ENCODE assay signal across 25 cellular contexts in genomic region chr11:6542727-6543126, GRCh38. TPM values are rescaled to one million over a fixed set of nuclear protein-coding genes. Genes with fewer than 3 reads are reported as not detected.
DNase-seq lines count a peak whose midpoint lies in the region; ATAC-seq, FAIRE-seq and TF ChIP-seq lines count a peak whose summit lies in the region.
"Had no signal": no experiment of that assay in that cellular context is flagged by ENCODE, and none has a peak within 500 bp of the region (broad histone marks: within the 10 kb centered on the region; RNA-seq: fewer than 3 reads in every experiment).

No MANE protein-coding gene starts in this region.

- POLR2A ChIA-PET in activated CD8-positive, alpha-beta T cell treated with anti-CD3 and anti-CD28 coated beads, Interleukin-2, amount 10 ng/mL, durations not matched to agents 7 days and 5 days (lab: Charles Lee): no interaction called here

- H3K9me3 Mint-ChIP-seq in natural killer cell: no peaks in the 10 kb centered on the region
- no peaks in the 10 kb centered on the region for H3K9me3 Mint-ChIP-seq in natural killer cell treated with Interleukin-12 subunit alpha and Interleukin-12 subunit beta and Interleukin-15 and Interleukin-18, amount 100 ng/mL, for 72 hours
- H3K9me3 Mint-ChIP-seq in activated CD8-positive, alpha-beta T cell treated with anti-CD3 and anti-CD28 coated beads, Interleukin-2, amount 10 ng/mL, durations not matched to agents 7 days and 5 days (ENCODE audit: insufficient read depth): no peaks in the 10 kb centered on the region
- H3K9me3 Mint-ChIP-seq: CD4-positive, alpha-beta T cell had no signal

- H3K36me3 Mint-ChIP-seq in natural killer cell: no peaks in the 10 kb centered on the region
- H3K36me3 Mint-ChIP-seq in natural killer cell treated with Interleukin-12 subunit alpha and Interleukin-12 subunit beta and Interleukin-15 and Interleukin-18, amount 100 ng/mL, for 72 hours: no peaks in the 10 kb centered on the region
- peaks cover 7% of the 10 kb centered on the region for H3K36me3 Mint-ChIP-seq in activated CD8-positive, alpha-beta T cell treated with anti-CD3 and anti-CD28 coated beads, Interleukin-2, amount 10 ng/mL, durations not matched to agents 7 days and 5 days (ENCODE audit: low read depth)

- FAIRE-seq in frontal cortex (lab: Jason Lieb, UNC): no peak
- FAIRE-seq: GM12892, RCC 7860 had no signal

- no peak for DNase-seq in natural killer cell
- DNase-seq in natural killer cell treated with Interleukin-12 subunit alpha and Interleukin-12 subunit beta and Interleukin-15 and Interleukin-18, amount 100 ng/mL, for 72 hours (ENCODE audit: low spot score): no peak
- DNase-seq in activated CD8-positive, alpha-beta T cell treated with anti-CD3 and anti-CD28 coated beads, Interleukin-2, amount 10 ng/mL, durations not matched to agents 7 days and 5 days: no peak
- peak; percentile 13 for DNase-seq in islet precursor cell
- no peak for DNase-seq in frontal cortex (ENCODE audit: low spot score in 2 of 2)
- DNase-seq: CD4-positive, alpha-beta T cell; DMS 273 treated with DMSO at 0.1 percent for 48 hours; DMS79; EL; GDM1; H7; KBM-7; MV-4-11; NCI-H1105; NCI-H1436 treated with DMSO at 0.1 percent for 48 hours; NCI-H1930; NCI-H2107; NCI-H446; NCI-H524 treated with DMSO at 0.1 percent for 48 hours; NCI-H774; SIG-M5 had no signal

- no peak for ATAC-seq in natural killer cell
- ATAC-seq in natural killer cell treated with Interleukin-12 subunit alpha and Interleukin-12 subunit beta and Interleukin-15 and Interleukin-18, amount 100 ng/mL, for 72 hours: no peak
- ATAC-seq in activated CD8-positive, alpha-beta T cell treated with anti-CD3 and anti-CD28 coated beads, Interleukin-2, amount 10 ng/mL, durations not matched to agents 7 days and 5 days: no peak
- ATAC-seq in GM21526 (IDR thresholded peaks at IDR 0.05; ENCODE audit: low FRiP score, unreplicated experiment): no peak
- ATAC-seq in HG03378 (IDR thresholded peaks at IDR 0.05; ENCODE audit: unreplicated experiment): no peak

- H3K4me1 Mint-ChIP-seq in natural killer cell: peaks cover 10 to 14% of the 10 kb centered on the region in 2 donors
- H3K4me1 Mint-ChIP-seq in natural killer cell treated with Interleukin-12 subunit alpha and Interleukin-12 subunit beta and Interleukin-15 and Interleukin-18, amount 100 ng/mL, for 72 hours (ENCODE audit: low read depth in 2 of 2): peaks cover 9 to 10% of the 10 kb centered on the region in 2 donors
- peaks cover 22% of the 10 kb centered on the region for H3K4me1 Mint-ChIP-seq in activated CD8-positive, alpha-beta T cell treated with anti-CD3 and anti-CD28 coated beads, Interleukin-2, amount 10 ng/mL, durations not matched to agents 7 days and 5 days (ENCODE audit: low read depth)

- no peaks in the 10 kb centered on the region for H3K27me3 Mint-ChIP-seq in natural killer cell (ENCODE audit: low read depth in 2 of 2)
- H3K27me3 Mint-ChIP-seq in natural killer cell treated with Interleukin-12 subunit alpha and Interleukin-12 subunit beta and Interleukin-15 and Interleukin-18, amount 100 ng/mL, for 72 hours: no peaks in the 10 kb centered on the region
- no peaks in the 10 kb centered on the region for H3K27me3 Mint-ChIP-seq in activated CD8-positive, alpha-beta T cell treated with anti-CD3 and anti-CD28 coated beads, Interleukin-2, amount 10 ng/mL, durations not matched to agents 7 days and 5 days (ENCODE audit: low read depth)
- H3K27me3 Mint-ChIP-seq: CD4-positive, alpha-beta T cell had no signal

- intact Hi-C loops in natural killer cell (cut with micrococcal nuclease): no loop called here

- H3K4me3 Mint-ChIP-seq in natural killer cell: no peak overlapping the region
- no peak overlapping the region for H3K4me3 Mint-ChIP-seq in natural killer cell treated with Interleukin-12 subunit alpha and Interleukin-12 subunit beta and Interleukin-15 and Interleukin-18, amount 100 ng/mL, for 72 hours
- H3K4me3 Mint-ChIP-seq in activated CD8-positive, alpha-beta T cell treated with anti-CD3 and anti-CD28 coated beads, Interleukin-2, amount 10 ng/mL, durations not matched to agents 7 days and 5 days: peak overlapping the region; percentile 9
- H3K4me3 Mint-ChIP-seq: CD4-positive, alpha-beta T cell had no signal

- peak overlapping the region; percentile 19 to 20 for H3K27ac Mint-ChIP-seq in natural killer cell
- H3K27ac Mint-ChIP-seq in natural killer cell treated with Interleukin-12 subunit alpha and Interleukin-12 subunit beta and Interleukin-15 and Interleukin-18, amount 100 ng/mL, for 72 hours: no peak overlapping the region
- H3K27ac Mint-ChIP-seq in activated CD8-positive, alpha-beta T cell treated with anti-CD3 and anti-CD28 coated beads, Interleukin-2, amount 10 ng/mL, durations not matched to agents 7 days and 5 days: peak overlapping the region; percentile 43
- H3K27ac Mint-ChIP-seq: CD4-positive, alpha-beta T cell had no signal

- CTCF ChIA-PET in activated CD8-positive, alpha-beta T cell treated with anti-CD3 and anti-CD28 coated beads, Interleukin-2, amount 10 ng/mL, durations not matched to agents 7 days and 5 days (lab: Charles Lee): interaction anchor here (1.1 to 4.1 kb wide), 3 partner anchors 12 to 212 kb away, joined by 3 to 36 read pairs (median 4); no protein-coding TSS in a partner anchor

- TF ChIP-seq CTCF in natural killer cell (IDR thresholded peaks at IDR 0.05): no peak

RNA-seq across cellular contexts. Expression of gene DNHD1, which starts 45.6 kb away (rescaled TPM):
- 10 to 100 TPM; 29.6 to 38.3 (median 31.4) TPM for total RNA-seq in natural killer cell
- 10 to 100 TPM; 22.4 to 53.6 TPM for total RNA-seq in natural killer cell treated with Interleukin-12 subunit alpha and Interleukin-12 subunit beta and Interleukin-15 and Interleukin-18, amount 100 ng/mL, for 72 hours
- total RNA-seq in activated CD8-positive, alpha-beta T cell treated with anti-CD3 and anti-CD28 coated beads, Interleukin-2, amount 10 ng/mL, durations not matched to agents 7 days and 5 days: 10 to 100 TPM; 17.8 to 18.5 TPM
- 2.4 TPM for total RNA-seq in frontal cortex

Comparison
In these comparisons a context has a peak if more than half of its experiments do, and no peak if none do; other contexts are left out.
1. H3K27ac Mint-ChIP-seq: peak in natural killer cell (2 of 2) and activated CD8-positive, alpha-beta T cell treated with anti-CD3 and anti-CD28 coated beads, Interleukin-2, amount 10 ng/mL, durations not matched to agents 7 days and 5 days (single experiment); none in natural killer cell treated with Interleukin-12 subunit alpha and Interleukin-12 subunit beta and Interleukin-15 and Interleukin-18, amount 100 ng/mL, for 72 hours (0 of 2).